29 cellular contexts compared by ENCODE assay signal in genomic region chr6:155461636-155462035, GRCh38. TPM values are rescaled to one million over a fixed set of nuclear protein-coding genes. Genes with fewer than 3 reads are reported as not detected.
DNase-seq lines count a peak whose midpoint lies in the region; TF ChIP-seq lines count a peak whose summit lies in the region.
"Had no signal": no experiment of that assay in that cellular context is flagged by ENCODE, and none has a peak within 500 bp of the region (broad histone marks: within the 10 kb centered on the region; RNA-seq: fewer than 3 reads in every experiment).

No MANE protein-coding gene starts in this region.

- H3K27ac ChIP-seq in H9 (ENCODE audit: insufficient read length, low read depth, low read length): no peak overlapping the region
- no peak overlapping the region for H3K27ac ChIP-seq in dorsolateral prefrontal cortex
- H3K27ac ChIP-seq: A549; BLaER1 treated with 17β-estradiol and CSF1 and Interleukin-3, amounts not matched to agents 10 nM and 100 nM; body of pancreas; KMS-11; uterus had no signal

- no peak overlapping the region for H3K9ac ChIP-seq in H9 (ENCODE audit: extremely low read depth, insufficient read length, low read length)
- H3K9ac ChIP-seq: BLaER1 treated with 17β-estradiol and CSF1 and Interleukin-3, amounts not matched to agents 10 nM and 100 nM; KMS-11 had no signal

- no peak overlapping the region for H3K4ac ChIP-seq in H9 (ENCODE audit: low read depth, low read length)

- H3K27ac Mint-ChIP-seq in osteocyte (ENCODE audit: unreplicated experiment) (no peak overlapping the region), H9 (no peak overlapping the region), nephron progenitor cell (no peak overlapping the region)
- H3K27ac Mint-ChIP-seq: activated CD4-positive, alpha-beta T cell treated with anti-CD3 and anti-CD28 coated beads for 36 hours; activated naive CD8-positive, alpha-beta T cell treated with anti-CD3 and anti-CD28 coated beads, Interleukin-2, amount 10 ng/mL, durations not matched to agents 7 days and 5 days; stimulated activated effector memory CD8-positive, alpha-beta T cell treated with anti-CD3 and anti-CD28 coated beads, Interleukin-12 subunit alpha, Interleukin-12 subunit beta, amount 100 ng/mL, for 72 hours had no signal

- no peak overlapping the region for H2AFZ ChIP-seq in H9 (ENCODE audit: low read length)

- no peak overlapping the region for H2BK5ac ChIP-seq in H9 (ENCODE audit: insufficient read length, low read length)

- no peak overlapping the region for H2AK5ac ChIP-seq in H9 (ENCODE audit: insufficient read length, low read length)

- H3K36me3 Mint-ChIP-seq in osteocyte (ENCODE audit: unreplicated experiment): no peaks in the 10 kb centered on the region
- peaks cover 0 to 14% (median 6%) of the 10 kb centered on the region in 3 experiments; a peak in 3 of 7 replicates for H3K36me3 Mint-ChIP-seq in H9 (ENCODE audit: insufficient read depth in 1 of 3, low read depth in 3 of 3)
- peaks cover 10% of the 10 kb centered on the region for H3K36me3 Mint-ChIP-seq in nephron progenitor cell (ENCODE audit: low read depth)
- H3K36me3 Mint-ChIP-seq: stimulated activated effector memory CD8-positive, alpha-beta T cell treated with anti-CD3 and anti-CD28 coated beads, Interleukin-12 subunit alpha, Interleukin-12 subunit beta, amount 100 ng/mL, for 72 hours had no signal

- peaks cover 11% of the 10 kb centered on the region for H3K4me1 Mint-ChIP-seq in osteocyte (ENCODE audit: unreplicated experiment)
- peaks cover 16 to 24% of the 10 kb centered on the region in 2 experiments for H3K4me1 Mint-ChIP-seq in H9
- H3K4me1 Mint-ChIP-seq in nephron progenitor cell: peaks cover 5% of the 10 kb centered on the region
- H3K4me1 Mint-ChIP-seq: activated naive CD8-positive, alpha-beta T cell treated with anti-CD3 and anti-CD28 coated beads, Interleukin-2, amount 10 ng/mL, durations not matched to agents 7 days and 5 days; neural crest cell; stimulated activated effector memory CD8-positive, alpha-beta T cell treated with anti-CD3 and anti-CD28 coated beads, Interleukin-12 subunit alpha, Interleukin-12 subunit beta, amount 100 ng/mL, for 72 hours had no signal

- no peak overlapping the region for H3K14ac ChIP-seq in H9 (ENCODE audit: insufficient read depth, low read length)

- no peaks in the 10 kb centered on the region for H4K20me1 ChIP-seq in H9 (ENCODE audit: control insufficient read depth, insufficient read depth, insufficient read length)
- H4K20me1 ChIP-seq: BLaER1 treated with 17β-estradiol and CSF1 and Interleukin-3, amounts not matched to agents 10 nM and 100 nM had no signal

- no peak overlapping the region for H3K23ac ChIP-seq in H9 (ENCODE audit: insufficient read length, low read depth, low read length)

- H4K91ac ChIP-seq in H9 (ENCODE audit: insufficient read length, low read depth, low read length): no peak overlapping the region

- H3K4me3 Mint-ChIP-seq in osteocyte (ENCODE audit: unreplicated experiment) (peak overlapping the region; percentile 36), H9 (no peak overlapping the region), nephron progenitor cell (no peak overlapping the region)
- H3K4me3 Mint-ChIP-seq: activated CD4-positive, alpha-beta T cell treated with anti-CD3 and anti-CD28 coated beads for 36 hours; activated naive CD8-positive, alpha-beta T cell treated with anti-CD3 and anti-CD28 coated beads, Interleukin-2, amount 10 ng/mL, durations not matched to agents 7 days and 5 days; neural crest cell; stimulated activated effector memory CD8-positive, alpha-beta T cell treated with anti-CD3 and anti-CD28 coated beads, Interleukin-12 subunit alpha, Interleukin-12 subunit beta, amount 100 ng/mL, for 72 hours had no signal

- no peak overlapping the region for H2BK120ac ChIP-seq in H9 (ENCODE audit: low read depth, low read length, poor library complexity, severe bottlenecking)

- H3K79me2 ChIP-seq in H9 (ENCODE audit: insufficient read depth, low read length): no peaks in the 10 kb centered on the region

- no peak overlapping the region for H3K4me3 ChIP-seq in fibroblast of mammary gland (ENCODE audit: control insufficient read depth, low read depth, low read length)
- peak overlapping the region in 6 of 59 donors; percentile 4 to 37 (median 10) for H3K4me3 ChIP-seq in dorsolateral prefrontal cortex
- H3K4me3 ChIP-seq: A549; BLaER1 treated with 17β-estradiol and CSF1 and Interleukin-3, amounts not matched to agents 10 nM and 100 nM; body of pancreas; uterus had no signal

- no peaks in the 10 kb centered on the region for H3K79me1 ChIP-seq in H9 (ENCODE audit: insufficient read depth, low read depth, low read length, poor library complexity, severe bottlenecking)

- WGBS in H9 (ENCODE audit: extremely low coverage, insufficient read length, low lambda C conversion rate): no CpG with 5 or more reads among the region's 7 CpGs

- H2BK20ac ChIP-seq in H9 (ENCODE audit: low read depth, low read length, poor library complexity, severe bottlenecking): no peak overlapping the region

- H3K27me3 ChIP-seq in H9 (ENCODE audit: insufficient read depth, low read length) (no peaks in the 10 kb centered on the region), dorsolateral prefrontal cortex (peaks cover 0 to 20% (median 0%) of the 10 kb centered on the region in 45 donors)
- H3K27me3 ChIP-seq: BLaER1 treated with 17β-estradiol and CSF1 and Interleukin-3, amounts not matched to agents 10 nM and 100 nM; body of pancreas; uterus had no signal

- H4K8ac ChIP-seq in H9 (replicated peaks; ENCODE audit: insufficient read length, low read depth, low read length): no peak overlapping the region

- H4K5ac ChIP-seq in H9 (ENCODE audit: insufficient read length, low read depth, low read length): no peak overlapping the region

- TF ChIP-seq CTCF in fibroblast of mammary gland (conservative IDR thresholded peaks at IDR 0.05; ENCODE audit: control insufficient read depth, insufficient read depth, low read depth, low read length) (no peak), osteocyte (IDR thresholded peaks at IDR 0.05) (no peak), H9 (conservative IDR thresholded peaks at IDR 0.05) (no peak), dorsolateral prefrontal cortex (IDR thresholded peaks at IDR 0.05 in 54 of 56, conservative IDR thresholded peaks at IDR 0.05 in 2 of 56; ENCODE audit: low read depth in 1 of 56, partially characterized antibody in 56 of 56) (no peak), nephron progenitor cell (IDR thresholded peaks at IDR 0.05) (no peak)

- no peak overlapping the region for H2BK12ac ChIP-seq in H9 (ENCODE audit: insufficient read length, low read depth, low read length)

- intact Hi-C loops in dorsolateral prefrontal cortex (cut with DNase I): no loop called here

- peak; percentile 28 for DNase-seq in AG08395 (ENCODE audit: low spot score)
- DNase-seq in M059J (ENCODE audit: low read depth): peak; percentile 15
- DNase-seq in fibroblast of mammary gland (ENCODE audit: low read depth): peak; percentile 35
- no peak for DNase-seq in osteocyte (ENCODE audit: extremely low spot score, unreplicated experiment)
- DNase-seq in H9: no peak
- no peak for DNase-seq in GM19238 (ENCODE audit: insufficient read length, low spot score)
- no peak for DNase-seq in dorsolateral prefrontal cortex
- no peak for DNase-seq in nephron progenitor cell
- DNase-seq: activated CD4-positive, alpha-beta T cell treated with anti-CD3 and anti-CD28 coated beads for 36 hours; activated effector memory CD4-positive, alpha-beta T cell treated with anti-CD3 and anti-CD28 coated beads, Interleukin-2, amount 50 U/mL, for 16 hours; activated naive CD8-positive, alpha-beta T cell treated with anti-CD3 and anti-CD28 coated beads, Interleukin-2, amount 10 ng/mL, durations not matched to agents 7 days and 5 days; activated T-cell treated with anti-CD3 and anti-CD28 coated beads for 4 hours; body of pancreas; head of caudate nucleus; NCI-H1417 treated with DMSO at 0.1 percent for 48 hours; NCI-H2081; stimulated activated CD4-positive, alpha-beta T cell treated with anti-CD3 and anti-CD28 coated beads, Interleukin-4, amount 100 ng/mL, for 24 hours; substantia nigra; T-helper 2 cell had no signal

- no peaks in the 10 kb centered on the region for H3K9me3 ChIP-seq in H9 (ENCODE audit: control insufficient read depth, low read depth, low read length)
- H3K9me3 ChIP-seq: A549, body of pancreas, uterus had no signal

- H3K9me3 Mint-ChIP-seq in osteocyte (ENCODE audit: unreplicated experiment) (peaks cover 17% of the 10 kb centered on the region), H9 (peaks cover 6 to 8% of the 10 kb centered on the region in 2 experiments; a peak in 4 of 5 replicates), nephron progenitor cell (peaks cover 34% of the 10 kb centered on the region)

- H3K4me2 ChIP-seq in H9 (ENCODE audit: insufficient read depth, insufficient read length, low read length): no peak overlapping the region
- H3K4me2 ChIP-seq: A549; BLaER1 treated with 17β-estradiol and CSF1 and Interleukin-3, amounts not matched to agents 10 nM and 100 nM; KMS-11 had no signal

- no peak overlapping the region for H2BK15ac ChIP-seq in H9 (ENCODE audit: low read depth, low read length)

- H3K18ac ChIP-seq in H9 (ENCODE audit: insufficient read length, low read depth, low read length): no peak overlapping the region

- no peak overlapping the region for H3T11ph ChIP-seq in H9 (ENCODE audit: low read length)

- H3K56ac ChIP-seq in H9 (ENCODE audit: insufficient read length, low read depth, low read length): no peak overlapping the region

- H3K4me1 ChIP-seq in H9 (ENCODE audit: insufficient read depth, low read length): peaks cover 2% of the 10 kb centered on the region; the same call in 1 of the 2 replicates
- H3K4me1 ChIP-seq: A549, body of pancreas, uterus had no signal

- H3K27me3 Mint-ChIP-seq in osteocyte (ENCODE audit: unreplicated experiment): peaks cover 7% of the 10 kb centered on the region
- H3K27me3 Mint-ChIP-seq in H9 (ENCODE audit: low read depth): no peaks in the 10 kb centered on the region
- H3K27me3 Mint-ChIP-seq in nephron progenitor cell (ENCODE audit: low read depth, poor library complexity): peaks cover 2% of the 10 kb centered on the region

- H3K23me2 ChIP-seq in H9 (ENCODE audit: insufficient read length, low read depth, low read length, poor library complexity, severe bottlenecking): no peaks in the 10 kb centered on the region

RNA-seq across cellular contexts. Expression of gene NOX3, which starts 6.0 kb away (rescaled TPM):
- not detected in 2 replicates for total RNA-seq in M059J (2014; rRNA removed; shearing (Covaris generic))
- total RNA-seq in osteocyte (not detected in 2 replicates), H9 (2021) (not detected in 2 replicates), dorsolateral prefrontal cortex (under 1 TPM in 4 of 120 experiments, not detected in 116; 0.14 to 0.38 (median 0.30) TPM)
- total RNA-seq: activated CD4-positive, alpha-beta T cell treated with anti-CD3 and anti-CD28 coated beads for 36 hours; activated naive CD8-positive, alpha-beta T cell treated with anti-CD3 and anti-CD28 coated beads, Interleukin-2, amount 10 ng/mL, durations not matched to agents 7 days and 5 days; body of pancreas; lung microvascular endothelial cell; mucosa of gallbladder; neural crest cell; posterior vena cava; sciatic nerve; uterus had no signal

Comparison
In these comparisons a context has a peak if more than half of its experiments do, and no peak if none do; other contexts are left out.
1. DNase-seq: peak in AG08395 (single experiment), M059J (single experiment) and fibroblast of mammary gland (single experiment); none in osteocyte (single experiment), H9 (single experiment), GM19238 (single experiment), dorsolateral prefrontal cortex (0 of 10) and nephron progenitor cell (single experiment).